ENCODE assay signal across 28 cellular contexts in the genomic region with DNA sequence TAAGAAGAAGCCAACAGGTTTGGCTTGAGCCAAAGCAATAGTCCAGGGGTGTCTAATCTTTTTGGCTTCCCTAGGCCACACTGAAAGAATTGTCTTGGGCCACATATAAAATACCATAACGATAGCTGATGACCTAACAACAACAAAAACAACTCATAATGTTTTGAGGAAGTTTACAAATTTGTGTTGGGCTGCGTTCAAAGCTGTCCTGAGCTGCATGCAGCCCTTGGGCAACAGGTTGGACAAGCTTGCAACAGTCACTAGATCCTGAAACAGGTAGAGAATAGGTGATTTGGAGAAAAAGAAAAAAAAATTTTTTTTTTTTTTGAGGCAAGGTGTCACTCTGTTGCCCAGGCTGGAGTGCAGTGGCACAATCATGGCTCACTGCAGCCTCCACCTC. TPM values are rescaled to one million over a fixed set of nuclear protein-coding genes. Genes with fewer than 3 reads are reported as not detected.
"Had no signal": no experiment of that assay in that cellular context is flagged by ENCODE, and none has a peak within 500 bp of the region (broad histone marks: within the 10 kb centered on the region; RNA-seq: fewer than 3 reads in every experiment).

No MANE protein-coding gene starts in this region.

- H3K4me3 Mint-ChIP-seq: activated CD8-positive, alpha-beta T cell treated with anti-CD3 and anti-CD28 coated beads, Interleukin-2, amount 10 ng/mL, durations not matched to agents 7 days and 5 days; activated T-helper 1 cell treated with anti-CD3 and anti-CD28 coated beads, Interleukin-12 subunit alpha, Interleukin-12 subunit beta, Interleukin-2, Interleukin-4 antibody, amounts not matched to agents 30 ng/mL and 10 ng/mL and 1 ng/mL, durations not matched to agents 14 hours and 24 hours and 36 hours; natural killer cell treated with Interleukin-12 subunit alpha and Interleukin-12 subunit beta and Interleukin-15 and Interleukin-18, amount 100 ng/mL, for 72 hours had no signal

- DNase-seq: activated CD4-positive, alpha-beta T cell treated with anti-CD3 and anti-CD28 coated beads for 1 hour; activated CD4-positive, alpha-beta T cell treated with anti-CD3 and anti-CD28 coated beads, Interleukin-2, amount 50 U/mL, for 1 hour; activated CD8-positive, alpha-beta T cell treated with anti-CD3 and anti-CD28 coated beads, Interleukin-2, amount 10 ng/mL, durations not matched to agents 7 days and 5 days; activated gamma-delta T cell; activated naive CD4-positive, alpha-beta T cell treated with anti-CD3 and anti-CD28 coated beads, Interleukin-2, amount 50 U/mL, for 16 hours; central memory CD4-positive, alpha-beta T cell; effector memory CD4-positive, alpha-beta T cell; gastrocnemius medialis; hippocampal formation; left ventricle myocardium inferior; mammary epithelial cell; midbrain; pancreas; psoas muscle; stimulated activated CD4-positive, alpha-beta T cell treated with anti-CD3 and anti-CD28 coated beads, Interleukin-12 subunit alpha, Interleukin-12 subunit beta, amount 100 ng/mL, for 4 hours; stimulated activated CD4-positive, alpha-beta T cell treated with anti-CD3 and anti-CD28 coated beads, Interleukin-4, amount 100 ng/mL, for 4 hours; stimulated activated naive CD8-positive, alpha-beta T cell treated with anti-CD3 and anti-CD28 coated beads, Interleukin-15, Interleukin-2, amounts not matched to agents 100 U/mL and 50 U/mL, for 24 hours; thyroid gland; WERI-Rb-1 had no signal

- ATAC-seq: activated CD8-positive, alpha-beta T cell treated with anti-CD3 and anti-CD28 coated beads, Interleukin-2, amount 10 ng/mL, durations not matched to agents 7 days and 5 days; gastrocnemius medialis; natural killer cell treated with Interleukin-12 subunit alpha and Interleukin-12 subunit beta and Interleukin-15 and Interleukin-18, amount 100 ng/mL, for 72 hours; pancreas; stimulated activated naive CD8-positive, alpha-beta T cell treated with anti-CD3 and anti-CD28 coated beads, Interleukin-15, Interleukin-2, amounts not matched to agents 100 U/mL and 50 U/mL, for 24 hours had no signal

- H3K36me3 ChIP-seq: gastrocnemius medialis, pancreas, right atrium auricular region, thyroid gland, WERI-Rb-1 had no signal

- H3K27ac Mint-ChIP-seq: activated CD8-positive, alpha-beta T cell treated with anti-CD3 and anti-CD28 coated beads, Interleukin-2, amount 10 ng/mL, durations not matched to agents 7 days and 5 days; activated T-helper 1 cell treated with anti-CD3 and anti-CD28 coated beads, Interleukin-12 subunit alpha, Interleukin-12 subunit beta, Interleukin-2, Interleukin-4 antibody, amounts not matched to agents 30 ng/mL and 10 ng/mL and 1 ng/mL, durations not matched to agents 14 hours and 24 hours and 36 hours; natural killer cell treated with Interleukin-12 subunit alpha and Interleukin-12 subunit beta and Interleukin-15 and Interleukin-18, amount 100 ng/mL, for 72 hours had no signal

- H3K36me3 Mint-ChIP-seq: natural killer cell treated with Interleukin-12 subunit alpha and Interleukin-12 subunit beta and Interleukin-15 and Interleukin-18, amount 100 ng/mL, for 72 hours had no signal

- FAIRE-seq: colon, pancreas, TTC549 had no signal

- H3K27ac ChIP-seq: gastrocnemius medialis, left ventricle myocardium inferior, psoas muscle, right atrium auricular region, thyroid gland, WERI-Rb-1 had no signal

- H3K27me3 ChIP-seq: gastrocnemius medialis, pancreas, right atrium auricular region, thyroid gland had no signal

- H3K9me3 ChIP-seq: gastrocnemius medialis, left ventricle myocardium inferior, pancreas, psoas muscle, right atrium auricular region, thyroid gland had no signal

- H3K9me3 Mint-ChIP-seq: activated T-helper 1 cell treated with anti-CD3 and anti-CD28 coated beads, Interleukin-12 subunit alpha, Interleukin-12 subunit beta, Interleukin-2, Interleukin-4 antibody, amounts not matched to agents 30 ng/mL and 10 ng/mL and 1 ng/mL, durations not matched to agents 14 hours and 24 hours and 36 hours; natural killer cell treated with Interleukin-12 subunit alpha and Interleukin-12 subunit beta and Interleukin-15 and Interleukin-18, amount 100 ng/mL, for 72 hours had no signal

- H3K27me3 Mint-ChIP-seq: natural killer cell treated with Interleukin-12 subunit alpha and Interleukin-12 subunit beta and Interleukin-15 and Interleukin-18, amount 100 ng/mL, for 72 hours had no signal

- H3K4me3 ChIP-seq: gastrocnemius medialis, left ventricle myocardium inferior, pancreas, psoas muscle, right atrium auricular region, thyroid gland had no signal

RNA-seq across cellular contexts. Expression of gene CRYBA1, which starts 4.5 kb away (rescaled TPM):
- total RNA-seq: activated CD8-positive, alpha-beta T cell treated with anti-CD3 and anti-CD28 coated beads, Interleukin-2, amount 10 ng/mL, durations not matched to agents 7 days and 5 days; activated T-helper 1 cell treated with anti-CD3 and anti-CD28 coated beads, Interleukin-12 subunit alpha, Interleukin-12 subunit beta, Interleukin-2, Interleukin-4 antibody, amounts not matched to agents 30 ng/mL and 10 ng/mL and 1 ng/mL, durations not matched to agents 14 hours and 24 hours and 36 hours; dermis microvascular lymphatic vessel endothelial cell; gastrocnemius medialis; left ventricle myocardium inferior; mammary epithelial cell; natural killer cell treated with Interleukin-12 subunit alpha and Interleukin-12 subunit beta and Interleukin-15 and Interleukin-18, amount 100 ng/mL, for 72 hours; pancreas; psoas muscle; right atrium auricular region; subcutaneous adipose tissue; thyroid gland; urinary bladder had no signal
- polyA plus RNA-seq: esophagus, mammary epithelial cell, pancreas, psoas muscle, urinary bladder had no signal
